ENCODE assay signal across 19 cellular contexts in the genomic region with DNA sequence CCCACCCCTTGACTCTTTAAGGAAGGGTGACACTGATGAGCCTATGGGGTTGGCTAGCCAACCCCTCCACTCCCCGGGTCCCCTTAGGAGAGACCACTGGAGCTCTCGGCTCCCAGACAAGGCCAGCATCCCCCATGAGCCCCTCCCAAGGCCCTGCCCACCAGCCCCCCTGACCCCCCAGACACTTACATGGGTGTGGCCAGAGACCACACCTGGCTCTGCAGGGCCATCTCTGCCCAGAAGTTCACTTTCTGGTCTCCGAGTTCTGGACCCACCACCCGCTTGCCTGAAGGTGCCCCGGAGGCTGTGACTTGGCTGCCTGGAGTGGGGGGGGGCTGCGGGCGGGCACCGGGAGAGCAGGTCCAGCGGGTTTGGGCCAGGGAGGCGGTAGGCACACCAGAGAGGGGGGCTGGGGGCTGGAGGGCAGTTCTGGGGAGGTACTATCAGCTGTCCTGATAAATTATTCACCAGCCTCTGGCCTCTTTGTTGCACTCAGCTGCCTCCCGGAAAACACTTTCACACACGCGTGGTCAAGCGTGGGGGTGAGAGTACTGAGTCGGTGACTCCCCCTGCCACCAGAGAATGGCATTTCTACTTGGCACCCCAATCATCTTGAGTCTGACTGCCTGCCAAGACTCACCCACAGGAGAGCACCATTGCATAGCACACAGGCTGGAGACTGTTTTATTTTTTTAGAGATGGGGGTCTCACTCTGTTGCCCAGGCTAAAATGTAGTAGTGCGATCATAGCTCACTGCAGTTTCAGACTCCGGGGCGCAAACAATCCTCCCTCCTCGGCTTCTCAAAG. TPM values are rescaled to one million over a fixed set of nuclear protein-coding genes. Genes with fewer than 3 reads are reported as not detected.
A peak's percentile ranks its signal among the peaks of the same experiment; 100 is the strongest.
DNase-seq lines count a peak whose midpoint lies in the region; ATAC-seq and TF ChIP-seq lines count a peak whose summit lies in the region.
"Had no signal": no experiment of that assay in that cellular context is flagged by ENCODE, and none has a peak within 500 bp of the region (broad histone marks: within the 10 kb centered on the region; RNA-seq: fewer than 3 reads in every experiment).

A gene with protein sequence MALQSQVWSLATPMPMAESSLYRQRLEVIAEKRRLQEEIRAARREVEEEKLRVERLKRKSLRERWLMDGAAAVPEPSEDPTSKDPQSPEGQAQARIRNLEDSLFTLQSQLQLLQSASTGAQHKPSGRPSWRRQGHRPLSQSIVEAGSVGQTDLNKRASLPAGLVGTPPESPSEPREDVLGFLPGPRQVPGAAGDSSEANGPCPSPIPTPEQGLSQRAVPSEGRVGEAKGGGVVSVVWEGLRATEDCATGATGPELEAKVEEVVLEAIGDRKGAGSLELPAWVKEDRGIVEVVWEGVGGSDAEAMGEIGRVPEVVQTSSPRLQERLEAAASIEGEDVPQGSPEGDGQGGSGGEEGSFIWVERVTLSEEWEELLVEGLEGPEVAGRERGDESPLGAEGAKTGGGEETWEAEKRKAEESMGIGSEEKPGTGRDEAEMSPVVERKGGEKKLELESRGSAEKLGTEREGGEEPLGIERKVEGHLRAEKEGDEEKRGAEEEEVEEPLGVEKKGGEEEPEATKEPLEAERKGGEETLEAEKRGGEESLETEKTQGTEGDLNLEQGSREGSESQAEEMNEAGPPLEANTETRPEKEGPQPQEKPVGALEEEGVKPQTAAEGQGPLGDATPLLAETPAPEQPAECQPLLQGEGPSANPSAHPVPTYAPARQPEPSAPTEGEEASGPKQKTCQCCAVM (minus strand): TSS at position 326 of the 807 bp plus-strand sequence. CDS start 96 bp downstream, at position 230.

- peaks cover 60% of the 10 kb centered on the region for H3K27me3 ChIP-seq in transverse colon

- no peak for TF ChIP-seq POLR2A in transverse colon (IDR thresholded peaks at IDR 0.05)

- no peak for TF ChIP-seq EP300 in transverse colon (IDR thresholded peaks at IDR 0.05; ENCODE audit: low read depth)

- intact Hi-C loops in transverse colon (cut with DNase I; ENCODE audit: low total_unique reads), result no loop called here

- no peaks in the 10 kb centered on the region for H3K9me3 ChIP-seq in transverse colon
- H3K9me3 ChIP-seq: HAP-1 had no signal

- 54 to 60% methylated on average over 2 to 19 of the region's 19 CpGs for WGBS in transverse colon (ENCODE audit: low coverage in 1 of 2), 2 donors

- DNase-seq in DMS53 (lab: John Stamatoyannopoulos, UW) (peak; percentile 48), DMS53 treated with DMSO at 0.1 percent for 48 hours (lab: John Stamatoyannopoulos, UW; ENCODE audit: unreplicated experiment) (no peak), epithelial cell of proximal tubule (ENCODE audit: low read depth) (peak; percentile 67), mucosa of gallbladder (ENCODE audit: low spot score) (peak; percentile 85), transverse colon (peak; percentile 35), NCI-H2107 treated with DMSO at 0.1 percent for 48 hours (lab: John Stamatoyannopoulos, UW; ENCODE audit: unreplicated experiment) (no peak)
- DNase-seq: activated CD8-positive, alpha-beta memory T cell treated with anti-CD3 and anti-CD28 coated beads for 24 hours; amniotic stem cell; CD4-positive, CD25-positive, alpha-beta regulatory T cell; cerebellar nuclear complex; foreskin fibroblast; NCI-H446 treated with DMSO at 0.1 percent for 48 hours; SHP77 treated with DMSO at 0.1 percent for 48 hours; T-helper 2 cell had no signal

- peaks cover 0 to 16% (median 11%) of the 10 kb centered on the region in 4 donors for H3K4me1 ChIP-seq in transverse colon

- TF ChIP-seq CTCF in epithelial cell of proximal tubule (conservative IDR thresholded peaks at IDR 0.05; ENCODE audit: low read depth, low read length) (peak; percentile 28), transverse colon (IDR thresholded peaks at IDR 0.05) (no peak)

- no peaks in the 10 kb centered on the region for H3K36me3 ChIP-seq in transverse colon
- H3K36me3 ChIP-seq: HAP-1 had no signal

- in situ Hi-C loops in transverse colon (cut with MboI; ENCODE audit: low pct_ligation_motif_present in 1 of 4, low pct_unique_long_range_greater_than_20kb in 1 of 4, low sequenced_read_pairs in 3 of 4), result loop anchor here in 3 of 4 donors (10.0 to 25.0 kb wide), 3 partner anchors 175 to 475 kb away; a partner anchor contains a TSS

- no peak for ATAC-seq in GM21717 (IDR thresholded peaks at IDR 0.05; ENCODE audit: unreplicated experiment)
- no peak for ATAC-seq in GM21360 (IDR thresholded peaks at IDR 0.05; ENCODE audit: unreplicated experiment)

- no peak within 1 kb of the TSS for H3K27ac ChIP-seq in transverse colon
- H3K27ac ChIP-seq: 22Rv1, skin epidermis had no signal

- H3K4me3 ChIP-seq in epithelial cell of proximal tubule (ENCODE audit: low read depth, low read length) (peak within 1 kb of the TSS; percentile 55), transverse colon (no peak within 1 kb of the TSS)
- H3K4me3 ChIP-seq: HAP-1, skin epidermis had no signal

RNA-seq across cellular contexts. Expression of the gene that starts here (rescaled TPM):
- total RNA-seq in epithelial cell of proximal tubule (0.17 and 0.36 TPM in 2 replicates), mucosa of gallbladder (42.8 TPM), transverse colon (under 1 TPM in 2 of 4 donors, not detected in 2; 0.14 to 0.32 TPM)
- total RNA-seq: CD4-positive, CD25-positive, alpha-beta regulatory T cell had no signal

Comparison
In these comparisons a context has a peak if more than half of its experiments do, and no peak if none do; other contexts are left out.
1. RNA of the gene that starts here (total RNA-seq): 42.8 TPM in mucosa of gallbladder (single experiment); 0.17 to 0.36 TPM in epithelial cell of proximal tubule and 0.14 to 0.32 TPM in transverse colon; every median in the first group is over 10 times any median in the second.
2. DNase-seq: peak in DMS53 (single experiment) and mucosa of gallbladder (single experiment); none in DMS53 treated with DMSO at 0.1 percent for 48 hours (single experiment) and NCI-H2107 treated with DMSO at 0.1 percent for 48 hours (single experiment).
3. Peak in DNase-seq and H3K4me3 ChIP-seq in epithelial cell of proximal tubule; RNA of the gene not detected or under 1 TPM.
4. Peak in DNase-seq in transverse colon; RNA of the gene not detected or under 1 TPM.